Comparison of ENCODE assay signal across 23 cellular contexts in genomic region chr12:107474639-107475539, GRCh38.
DNase-seq lines count a peak whose midpoint lies in the region; ATAC-seq, FAIRE-seq and TF ChIP-seq lines count a peak whose summit lies in the region.
"Had no signal": no experiment of that assay in that cellular context is flagged by ENCODE, and none has a peak within 500 bp of the region (broad histone marks: within the 10 kb centered on the region; RNA-seq: fewer than 3 reads in every experiment).

No MANE protein-coding gene starts in this region.

- peaks cover 27% of the 10 kb centered on the region for H3K4me1 Mint-ChIP-seq in T-helper 17 cell

- no peak for FAIRE-seq in frontal cortex (lab: Jason Lieb, UNC)
- FAIRE-seq: A549, endometrium, HepG2 had no signal

- DNase-seq in activated T-cell treated with anti-CD3 and anti-CD28 coated beads for 4 hours (peak; percentile 3), T-helper 17 cell (no peak), choroid plexus epithelial cell (ENCODE audit: low read depth) (peak; percentile 39), frontal cortex (ENCODE audit: low spot score in 2 of 2) (no peak), lower lobe of right lung (no peak), GM13976 (ENCODE audit: low spot score) (no peak)
- no peak for DNase-seq in activated T-cell treated with anti-CD3 and anti-CD28 coated beads, Interleukin-2, amount 50 U/mL, for 1 hour
- DNase-seq in stimulated activated CD8-positive, alpha-beta memory T cell treated with anti-CD3 and anti-CD28 coated beads, Interleukin-4, amount 100 ng/mL, for 48 hours: peak; percentile 27
- DNase-seq: activated CD4-positive, CD25-positive, alpha-beta regulatory T cell; activated gamma-delta T cell; EL; NCI-H1105; NCI-H2107; occipital lobe; T1000 had no signal

- no peaks in the 10 kb centered on the region for H3K4me1 ChIP-seq in lower lobe of right lung
- H3K4me1 ChIP-seq: HAP-1 had no signal

- H3K4me3 ChIP-seq in choroid plexus epithelial cell (ENCODE audit: low read depth, low read length) (no peak overlapping the region), lower lobe of right lung (no peak overlapping the region)
- H3K4me3 ChIP-seq: A549, coronary artery, HAP-1, thoracic aorta had no signal

- H3K27ac ChIP-seq in lower lobe of right lung: no peak overlapping the region
- H3K27ac ChIP-seq: A549, coronary artery, RWPE1, thoracic aorta had no signal

- no peak for TF ChIP-seq CTCF in choroid plexus epithelial cell (conservative IDR thresholded peaks at IDR 0.05; ENCODE audit: low read depth, low read length)
- no peak for TF ChIP-seq CTCF in lower lobe of right lung (IDR thresholded peaks at IDR 0.05)
- no peak for TF ChIP-seq CTCF in GM13976 (IDR thresholded peaks at IDR 0.05; ENCODE audit: borderline replicate concordance, control extremely low read depth, extremely low read depth, insufficient read depth, missing control alignments)

- no peaks in the 10 kb centered on the region for H3K36me3 ChIP-seq in lower lobe of right lung
- H3K36me3 ChIP-seq: HAP-1, thoracic aorta had no signal

- H3K9me3 ChIP-seq in T-helper 17 cell (ENCODE audit: control insufficient read depth, low read length, poor library complexity, severe bottlenecking) (no peaks in the 10 kb centered on the region), lower lobe of right lung (no peaks in the 10 kb centered on the region)
- H3K9me3 ChIP-seq: A549, HAP-1, thoracic aorta had no signal

- in situ Hi-C loops in GM13976 (cut with MboI; ENCODE audit: low sequenced_read_pairs, unreplicated experiment): no loop called here

- peaks cover 6% of the 10 kb centered on the region for H3K27me3 ChIP-seq in lower lobe of right lung (ENCODE audit: low read depth)

- no peak overlapping the region for H3K27ac Mint-ChIP-seq in T-helper 17 cell

- H3K4me3 Mint-ChIP-seq in T-helper 17 cell: peak overlapping the region; percentile 36

- intact Hi-C loops in lower lobe of right lung (cut with DNase I): no loop called here

- no peaks in the 10 kb centered on the region for H3K27me3 Mint-ChIP-seq in T-helper 17 cell

- H3K36me3 Mint-ChIP-seq in T-helper 17 cell (ENCODE audit: low read depth): no peaks in the 10 kb centered on the region

- no peak for ATAC-seq in T-helper 17 cell
- no peak for ATAC-seq in lower lobe of right lung
- ATAC-seq: A549, HepG2, SK-N-SH treated with all-trans-retinoic acid at 6 μM for 48 hours had no signal

Comparison
In these comparisons a context has a peak if more than half of its experiments do, and no peak if none do; other contexts are left out.
1. DNase-seq: peak in activated T-cell treated with anti-CD3 and anti-CD28 coated beads for 4 hours (single experiment), choroid plexus epithelial cell (single experiment) and stimulated activated CD8-positive, alpha-beta memory T cell treated with anti-CD3 and anti-CD28 coated beads, Interleukin-4, amount 100 ng/mL, for 48 hours (single experiment); none in activated T-cell treated with anti-CD3 and anti-CD28 coated beads, Interleukin-2, amount 50 U/mL, for 1 hour (single experiment), T-helper 17 cell (0 of 3), frontal cortex (0 of 2), lower lobe of right lung (single experiment) and GM13976 (single experiment).